ENCODE assay signal across 24 cellular contexts in the genomic region with DNA sequence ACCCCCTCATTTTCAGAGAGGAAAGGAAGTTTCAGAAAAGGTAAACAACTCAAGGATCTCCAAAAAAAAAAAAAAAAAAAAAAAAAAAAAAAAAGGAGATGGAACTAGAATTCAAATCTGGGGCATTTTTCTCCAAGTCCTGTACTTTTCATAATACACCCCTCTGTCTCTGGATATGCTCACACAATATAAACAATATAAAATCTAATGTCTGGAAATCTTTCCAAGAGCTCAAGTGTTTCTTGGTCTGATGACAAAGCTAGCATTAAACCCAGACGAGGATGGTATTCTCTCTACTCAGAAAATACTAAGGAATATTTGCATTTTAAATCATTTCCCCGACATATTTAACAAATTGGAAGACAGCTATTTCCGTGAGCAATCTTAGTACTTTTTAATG. TPM values are rescaled to one million over a fixed set of nuclear protein-coding genes. Genes with fewer than 3 reads are reported as not detected.
"Had no signal": no experiment of that assay in that cellular context is flagged by ENCODE, and none has a peak within 500 bp of the region (broad histone marks: within the 10 kb centered on the region; RNA-seq: fewer than 3 reads in every experiment).

No MANE protein-coding gene starts in this region.

- H3K9me2 ChIP-seq: SK-N-SH had no signal

- H3K9ac ChIP-seq: SK-N-SH had no signal

- H3K4me2 ChIP-seq: SK-N-SH had no signal

- H3K9me3 ChIP-seq: SK-N-SH had no signal

- DNase-seq: KBM-7, MV-4-11, NCI-H1048, NCI-H1105, NCI-H1417, NCI-H1436 treated with DMSO at 0.1 percent for 48 hours, NCI-H1694, NCI-H187 treated with DMSO at 0.1 percent for 48 hours, NCI-H2081, NCI-H2107, NCI-H2171, NCI-H226, NCI-H446, NCI-H510A, NCI-H524 treated with DMSO at 0.1 percent for 48 hours, NCI-H69, NCI-H774, Right ventricle myocardium superior, RPMI8226, SK-N-SH had no signal

RNA-seq across cellular contexts. Expression of a gene that starts 5.8 kb away (rescaled TPM):
- total RNA-seq: HT-29, LHCN-M2, MCF 10A, Right ventricle myocardium superior, SK-MEL-5 had no signal
- polyA plus RNA-seq: SK-N-SH had no signal
